25 cellular contexts compared by ENCODE assay signal in genomic region chr9:75869236-75869635, GRCh38. TPM values are rescaled to one million over a fixed set of nuclear protein-coding genes. Genes with fewer than 3 reads are reported as not detected.
DNase-seq lines count a peak whose midpoint lies in the region; ATAC-seq and TF ChIP-seq lines count a peak whose summit lies in the region.
"Had no signal": no experiment of that assay in that cellular context is flagged by ENCODE, and none has a peak within 500 bp of the region (broad histone marks: within the 10 kb centered on the region; RNA-seq: fewer than 3 reads in every experiment).

No MANE protein-coding gene starts in this region.

- no peak overlapping the region for H3K4me3 ChIP-seq in fibroblast of mammary gland (ENCODE audit: control insufficient read depth, low read depth, low read length)
- H3K4me3 ChIP-seq: pancreas, PC-9, SJCRH30, tibial artery had no signal

- ATAC-seq in HG03354 (IDR thresholded peaks at IDR 0.05; ENCODE audit: poor library complexity, severe bottlenecking, unreplicated experiment) (peak; percentile 48), sciatic nerve (peak; percentile 60), foreskin keratinocyte (no peak), GM18909 (IDR thresholded peaks at IDR 0.05; ENCODE audit: poor library complexity, unreplicated experiment) (no peak), HG03196 (IDR thresholded peaks at IDR 0.05; ENCODE audit: unreplicated experiment) (no peak)
- ATAC-seq: stimulated activated naive B cell treated with anti-CD40 and anti-IgM and Interleukin-4, amounts not matched to agents 10 μg/mL and 1 μg/mL and 100 μg/mL, for 72 hours; WTC11 had no signal

- intact Hi-C loops in sciatic nerve (cut with DNase I): no loop called here

- TF ChIP-seq CTCF in fibroblast of mammary gland (conservative IDR thresholded peaks at IDR 0.05; ENCODE audit: control insufficient read depth, insufficient read depth, low read depth, low read length): no peak
- TF ChIP-seq CTCF in foreskin keratinocyte (conservative IDR thresholded peaks at IDR 0.05): no peak

- peaks cover 6% of the 10 kb centered on the region for H3K27me3 ChIP-seq in foreskin keratinocyte
- H3K27me3 ChIP-seq: pancreas, SJCRH30, tibial artery had no signal

- DNase-seq in NOMO-1 (lab: John Stamatoyannopoulos, UW; ENCODE audit: unreplicated experiment in 2 of 2) (peak; percentile 65 to 68), fibroblast of mammary gland (ENCODE audit: low read depth) (peak; percentile 20), sciatic nerve (ENCODE audit: low spot score) (no peak), foreskin keratinocyte (no peak)
- DNase-seq: activated CD4-positive, alpha-beta T cell treated with anti-CD3 and anti-CD28 coated beads, Interleukin-2, amount 50 U/mL, for 48 hours; activated gamma-delta T cell treated with Interleukin-2 at 50 U/mL for 16 hours; amniotic stem cell; COR-L47; HCEC 1CT; hippocampal formation; mesenchymal stem cell; naive B cell; NCI-H1436; NCI-H526; pancreas; PC-9; SJCRH30; stimulated activated CD4-positive, alpha-beta T cell treated with anti-CD3 and anti-CD28 coated beads, Interleukin-1b, Interleukin-23, amount 100 ng/mL, for 48 hours; stimulated activated naive B cell treated with anti-CD40 and anti-IgM and Interleukin-4, amounts not matched to agents 10 μg/mL and 1 μg/mL and 100 μg/mL, for 72 hours; tibial artery had no signal

- H3K4me1 ChIP-seq in foreskin keratinocyte: no peaks in the 10 kb centered on the region
- H3K4me1 ChIP-seq: SJCRH30, tibial artery had no signal

- H3K27ac ChIP-seq in foreskin keratinocyte: no peak overlapping the region
- H3K27ac ChIP-seq: pancreas, PC-9, SJCRH30, tibial artery had no signal

RNA-seq across cellular contexts. Expression of gene PCSK5, which starts 21.2 kb away (rescaled TPM):
- total RNA-seq in sciatic nerve (18.8 TPM), foreskin keratinocyte (1.2 and 1.9 TPM in 2 replicates)
- 0.29 and 0.48 TPM in 2 replicates for polyA plus RNA-seq in foreskin keratinocyte
- total RNA-seq: B cell had no signal

Comparison
In these comparisons a context has a peak if more than half of its experiments do, and no peak if none do; other contexts are left out.
1. ATAC-seq: peak in HG03354 (single experiment) and sciatic nerve (single experiment); none in foreskin keratinocyte (single experiment), GM18909 (single experiment) and HG03196 (single experiment).
2. DNase-seq: peak in NOMO-1 (2 of 2) and fibroblast of mammary gland (single experiment); none in sciatic nerve (single experiment) and foreskin keratinocyte (0 of 2).